9 cellular contexts compared by ENCODE assay signal in genomic region chr10:127907411-127908105, GRCh38. TPM values are rescaled to one million over a fixed set of nuclear protein-coding genes. Genes with fewer than 3 reads are reported as not detected.
A peak's percentile ranks its signal among the peaks of the same experiment; 100 is the strongest.
DNase-seq lines count a peak whose midpoint lies in the region; ATAC-seq and TF ChIP-seq lines count a peak whose summit lies in the region.
"Had no signal": no experiment of that assay in that cellular context is flagged by ENCODE, and none has a peak within 500 bp of the region (broad histone marks: within the 10 kb centered on the region; RNA-seq: fewer than 3 reads in every experiment).

No MANE protein-coding gene starts in this region.

- TF ChIP-seq CTCF in VCaP (conservative IDR thresholded peaks at IDR 0.05) (no peak), natural killer cell (IDR thresholded peaks at IDR 0.05) (no peak)

- no peaks in the 10 kb centered on the region for H3K36me3 Mint-ChIP-seq in natural killer cell

- no peak overlapping the region for H3K27ac Mint-ChIP-seq in natural killer cell

- H3K4me3 Mint-ChIP-seq in natural killer cell: peak overlapping the region; percentile 21

- H3K27ac ChIP-seq in VCaP: peak overlapping the region; percentile 53; the same call in 1 of the 2 replicates

- no peaks in the 10 kb centered on the region for H3K4me1 Mint-ChIP-seq in natural killer cell

- intact Hi-C loops in natural killer cell (cut with micrococcal nuclease): loop anchor here (2.0 to 5.0 kb wide), 2 partner anchors 161 to 245 kb away; no protein-coding TSS in a partner anchor

- peaks cover 37 to 65% of the 10 kb centered on the region in 2 donors for H3K27me3 Mint-ChIP-seq in natural killer cell (ENCODE audit: low read depth in 2 of 2)

- ATAC-seq in GM19455 (IDR thresholded peaks at IDR 0.05; ENCODE audit: unreplicated experiment): peak; percentile 8
- peak in 2 of 3 donors; percentile 20 to 31 for ATAC-seq in natural killer cell
- ATAC-seq in GM19328 (IDR thresholded peaks at IDR 0.05; ENCODE audit: unreplicated experiment): no peak

- peak; percentile 55 for DNase-seq in fibroblast of gingiva (ENCODE audit: low read depth)
- no peak for DNase-seq in natural killer cell
- no peak for DNase-seq in GF-D8 (lab: John Stamatoyannopoulos, UW)
- no peak for DNase-seq in NK-92 (lab: John Stamatoyannopoulos, UW; ENCODE audit: unreplicated experiment)
- no peak for DNase-seq in NCI-H2227 treated with DMSO at 0.1 percent for 48 hours (lab: John Stamatoyannopoulos, UW)

- H3K9me3 Mint-ChIP-seq in natural killer cell: no peaks in the 10 kb centered on the region

RNA-seq across cellular contexts. Expression of gene PTPRE, which starts 0.7 kb away (rescaled TPM):
- 100 to 1,000 TPM; 274 to 280 (median 275) TPM for total RNA-seq in natural killer cell

RNA-seq across cellular contexts. Expression of gene CLRN3, which starts 14.8 kb away (rescaled TPM):
- total RNA-seq in natural killer cell: not detected
- total RNA-seq: NCI-H460 had no signal
